Comparison of ENCODE assay signal across 12 cellular contexts in genomic region chr6:48102476-48103195, GRCh38. TPM values are rescaled to one million over a fixed set of nuclear protein-coding genes. Genes with fewer than 3 reads are reported as not detected.
"Had no signal": no experiment of that assay in that cellular context is flagged by ENCODE, and none has a peak within 500 bp of the region (broad histone marks: within the 10 kb centered on the region; RNA-seq: fewer than 3 reads in every experiment).

No MANE protein-coding gene starts in this region.

RNA-seq across cellular contexts. Expression of gene PTCHD4, which starts 8.4 kb away (rescaled TPM):
- total RNA-seq: activated B cell treated with CpG ODN at 0.5 μM for 24 hours; activated CD4-positive, alpha-beta memory T cell treated with anti-CD3 and anti-CD28 coated beads for 36 hours; activated CD4-positive, alpha-beta T cell treated with anti-CD3 and anti-CD28 coated beads, Interleukin-2, amount 10 ng/mL, durations not matched to agents 24 days and 14 days; activated CD8-positive, alpha-beta memory T cell treated with anti-CD3 and anti-CD28 coated beads for 36 hours; activated CD8-positive, alpha-beta T cell treated with anti-CD3 and anti-CD28 coated beads for 36 hours; activated naive CD4-positive, alpha-beta T cell treated with anti-CD3 and anti-CD28 coated beads for 36 hours; activated naive CD4-positive, alpha-beta T cell treated with anti-CD3 and anti-CD28 coated beads, Interleukin-2, amount 50 U/mL, for 72 hours; activated naive CD8-positive, alpha-beta T cell treated with anti-CD3 and anti-CD28 coated beads for 36 hours; activated T-cell treated with anti-CD3 and anti-CD28 coated beads, Interleukin-2, amount 50 U/mL, for 4 hours; activated T-cell treated with anti-CD3 and anti-CD28 coated beads, Interleukin-2, amount 50 U/mL, for 72 hours; activated T-helper 1 cell treated with anti-CD3 and anti-CD28 coated beads, Interleukin-12 subunit alpha, Interleukin-12 subunit beta, Interleukin-2, Interleukin-4 antibody, amounts not matched to agents 30 ng/mL and 10 ng/mL and 1 ng/mL, durations not matched to agents 14 hours and 24 hours and 36 hours; activated T-helper 17 cell treated with anti-CD3 and anti-CD28 coated beads, Interleukin-2, amount 50 U/mL, for 72 hours had no signal
